Comparison of ENCODE assay signal across 11 cellular contexts in the genomic region with DNA sequence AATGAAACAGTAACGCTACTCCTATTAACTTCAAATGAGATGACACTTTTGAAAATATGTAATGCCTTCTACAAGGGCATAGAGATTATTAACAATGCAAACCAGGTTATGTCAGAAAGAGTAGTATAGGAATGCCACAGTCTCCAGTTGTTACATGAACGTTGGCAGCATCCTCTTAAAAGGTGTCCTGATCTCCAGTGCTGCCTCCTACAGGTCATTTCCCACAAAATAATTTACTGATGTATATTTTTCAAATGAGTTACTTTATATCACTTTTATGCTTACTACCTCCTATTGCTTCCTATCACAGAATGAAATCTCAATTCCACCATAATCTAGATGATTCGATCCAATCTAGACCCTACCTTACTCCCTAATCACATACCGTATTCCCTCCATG.
DNase-seq lines count a peak whose midpoint lies in the region; ATAC-seq, FAIRE-seq and TF ChIP-seq lines count a peak whose summit lies in the region.
"Had no signal": no experiment of that assay in that cellular context is flagged by ENCODE, and none has a peak within 500 bp of the region (broad histone marks: within the 10 kb centered on the region; RNA-seq: fewer than 3 reads in every experiment).

No MANE protein-coding gene starts in this region.

- peak; percentile 13 for DNase-seq in HepG2 (ENCODE audit: low spot score)
- DNase-seq in right lobe of liver, result no peak
- DNase-seq in OCI-M1 (lab: John Stamatoyannopoulos, UW), result peak; percentile 48
- peak; percentile 40 for DNase-seq in fibroblast of peridontal ligament (ENCODE audit: extremely low read depth)
- DNase-seq in substantia nigra (lab: John Stamatoyannopoulos, UW), result no peak
- no peak for DNase-seq in activated effector memory CD4-positive, alpha-beta T cell treated with anti-CD3 and anti-CD28 coated beads, Interleukin-2, amount 50 U/mL, for 16 hours
- DNase-seq: activated naive CD4-positive, alpha-beta T cell treated with anti-CD3 and anti-CD28 coated beads, Interleukin-2, amount 10 ng/mL, durations not matched to agents 7 days and 5 days; naive thymus-derived CD8-positive, alpha-beta T cell; NCI-H1417 had no signal

- CTCF ChIA-PET in HepG2 (lab: Yijun Ruan, JAX; ENCODE audit: low intra/inter-chr PET ratio, low total read pairs), result no interaction called here

- no peaks in the 10 kb centered on the region for H3K9me3 ChIP-seq in HepG2 (ENCODE audit: low read length)
- H3K9me3 ChIP-seq in right lobe of liver, result no peaks in the 10 kb centered on the region

- TF ChIP-seq RAD21 in HepG2 (CRISPR knock-in tag; IDR thresholded peaks at IDR 0.05), result no peak; the same call in 1 of the 2 replicates

- H4K20me1 ChIP-seq in HepG2 (ENCODE audit: insufficient read depth, low read length), result no peaks in the 10 kb centered on the region

- POLR2A ChIA-PET in HepG2 (lab: Yijun Ruan, JAX), result no interaction called here

- peak; percentile 49; the same call in 1 of the 3 replicates for ATAC-seq in HepG2
- ATAC-seq in right lobe of liver, result no peak
- ATAC-seq in HG03159 (IDR thresholded peaks at IDR 0.05; ENCODE audit: unreplicated experiment), result no peak
- ATAC-seq in HG02938 (IDR thresholded peaks at IDR 0.05; ENCODE audit: unreplicated experiment), result no peak
- ATAC-seq: naive thymus-derived CD8-positive, alpha-beta T cell had no signal

- H2AFZ ChIP-seq in HepG2 (ENCODE audit: low read length), result no peak overlapping the region

- H3K4me2 ChIP-seq in HepG2 (ENCODE audit: low read depth, low read length), result no peak overlapping the region

- TF ChIP-seq POLR2A in HepG2 (IDR thresholded peaks at IDR 0.05; ENCODE audit: insufficient read depth in 1 of 2, low read depth in 2 of 2, low read length in 2 of 2) (no peak), right lobe of liver (IDR thresholded peaks at IDR 0.05) (no peak)

- no peak overlapping the region for H3K9ac ChIP-seq in HepG2 (ENCODE audit: insufficient read depth, low read depth, low read length)

- intact Hi-C loops in HepG2 (cut with micrococcal nuclease; ENCODE audit: unreplicated experiment), result loop anchor here (5.0 kb wide), 2 partner anchors 838 to 858 kb away; no protein-coding TSS in a partner anchor
- intact Hi-C loops in right lobe of liver (cut with DNase I), result no loop called here

- no peak overlapping the region for H3K27ac ChIP-seq in HepG2 (ENCODE audit: extremely low read length, insufficient read depth, low read length)
- H3K27ac ChIP-seq in right lobe of liver, result no peak overlapping the region
- no peak overlapping the region for H3K27ac ChIP-seq in substantia nigra (ENCODE audit: low read depth, low read length, poor library complexity, severe bottlenecking)

- H3K36me3 ChIP-seq in HepG2 (replicated peaks in 1 of 2; ENCODE audit: control insufficient read depth in 1 of 2, insufficient read depth in 2 of 2, low read length in 2 of 2), result no peaks in the 10 kb centered on the region
- H3K36me3 ChIP-seq in right lobe of liver, result no peaks in the 10 kb centered on the region

- no peaks in the 10 kb centered on the region for H3K79me2 ChIP-seq in HepG2 (ENCODE audit: insufficient read depth, low read length)

- peak; percentile 18 for FAIRE-seq in HepG2 (lab: Jason Lieb, UNC)

- H3K4me1 ChIP-seq in HepG2 (ENCODE audit: insufficient read depth, low read length), result no peaks in the 10 kb centered on the region
- no peaks in the 10 kb centered on the region for H3K4me1 ChIP-seq in right lobe of liver

- in situ Hi-C loops in HepG2 (cut with HindIII; ENCODE audit: extremely low pct_ligation_motif_present, low pct_unique_long_range_greater_than_20kb), result no loop called here

- no peak overlapping the region for H3K4me3 ChIP-seq in HepG2 (replicated peaks in 1 of 3; ENCODE audit: insufficient read depth in 1 of 3, low read depth in 2 of 3, low read length in 3 of 3)
- no peak overlapping the region for H3K4me3 ChIP-seq in right lobe of liver

- TF ChIP-seq EP300 in HepG2 (IDR thresholded peaks at IDR 0.05; ENCODE audit: low read depth in 2 of 2, low read length in 2 of 2) (no peak), HepG2 (CRISPR knock-in tag; IDR thresholded peaks at IDR 0.05; ENCODE audit: borderline replicate concordance) (no peak)

- TF ChIP-seq CTCF in HepG2 (CRISPR knock-in tag; IDR thresholded peaks at IDR 0.05) (peak; percentile 38), right lobe of liver (IDR thresholded peaks at IDR 0.05) (peak in 2 of 4 donors; percentile 21 to 26)

- WGBS in HepG2 (ENCODE audit: low lambda C conversion rate), result 13% methylated on average over 4 of the region's 4 CpGs
- WGBS in right lobe of liver (ENCODE audit: insufficient coverage, low coverage, low lambda C conversion rate, missing lambda C conversion rate), result 45% methylated on average over 4 of the region's 4 CpGs

- no peaks in the 10 kb centered on the region for H3K27me3 ChIP-seq in HepG2 (ENCODE audit: control insufficient read depth in 1 of 2, insufficient read depth in 2 of 2, low read length in 2 of 2)
- no peaks in the 10 kb centered on the region for H3K27me3 ChIP-seq in right lobe of liver

- no TSS peak for BruUV-seq in HepG2 (replicated peaks; lab: Mats Ljungman, UMichigan)

TF ChIP-seq in HepG2, 621 proteins besides CTCF, POLR2A, EP300 and RAD21:
- TF ChIP-seq ATRX (CRISPR knock-in tag; IDR thresholded peaks at IDR 0.05; ENCODE audit: borderline replicate concordance) (no peak), ZNF3 (CRISPR knock-in tag; IDR thresholded peaks at IDR 0.05) (no peak), STAG1 (CRISPR knock-in tag; IDR thresholded peaks at IDR 0.05) (peak; percentile 26; the same call in 1 of the 2 replicates)

Comparison
In these comparisons a context has a peak if more than half of its experiments do, and no peak if none do; other contexts are left out.
1. DNase-seq: peak in HepG2 (single experiment), OCI-M1 (single experiment) and fibroblast of peridontal ligament (single experiment); none in right lobe of liver (0 of 3), substantia nigra (0 of 49) and activated effector memory CD4-positive, alpha-beta T cell treated with anti-CD3 and anti-CD28 coated beads, Interleukin-2, amount 50 U/mL, for 16 hours (single experiment).